Comparison of ENCODE assay signal across 24 cellular contexts in the genomic region with DNA sequence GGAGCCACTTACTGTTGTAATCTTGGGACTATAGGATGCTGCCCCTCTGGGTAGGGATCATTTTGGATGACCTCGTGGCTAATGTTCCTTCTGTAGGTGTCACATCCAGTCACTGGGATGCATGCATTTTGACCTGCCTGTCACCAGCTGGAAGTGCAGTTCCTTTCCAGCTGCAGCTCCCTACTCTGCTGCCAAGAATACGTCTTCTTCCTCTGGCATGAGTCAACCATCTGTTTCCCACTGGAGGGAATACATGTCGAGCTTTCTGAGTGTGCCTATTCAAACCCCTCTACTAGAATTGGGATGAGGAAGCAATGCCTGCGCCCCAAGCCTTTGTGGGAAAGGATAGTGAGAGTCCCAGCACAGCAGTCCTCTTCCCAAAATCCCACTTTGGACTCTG.
DNase-seq lines count a peak whose midpoint lies in the region; ATAC-seq, FAIRE-seq and TF ChIP-seq lines count a peak whose summit lies in the region.
"Had no signal": no experiment of that assay in that cellular context is flagged by ENCODE, and none has a peak within 500 bp of the region (broad histone marks: within the 10 kb centered on the region; RNA-seq: fewer than 3 reads in every experiment).

No MANE protein-coding gene starts in this region.

- no peaks in the 10 kb centered on the region for H3K9me3 Mint-ChIP-seq in glutamatergic neuron (ENCODE audit: unreplicated experiment)

- H3K27ac ChIP-seq in endothelial cell of umbilical vein (ENCODE audit: insufficient read depth, low read depth, low read length), result no peak overlapping the region
- H3K27ac ChIP-seq: 22Rv1; BLaER1 treated with 17β-estradiol and CSF1 and Interleukin-3, amounts not matched to agents 10 nM and 100 nM; GM23248; SK-N-MC had no signal

- no peaks in the 10 kb centered on the region for H3K27me3 ChIP-seq in MG63
- no peaks in the 10 kb centered on the region for H3K27me3 ChIP-seq in endothelial cell of umbilical vein (ENCODE audit: control insufficient read depth in 2 of 2, insufficient read depth in 2 of 2, low read length in 2 of 2)
- H3K27me3 ChIP-seq: BLaER1 treated with 17β-estradiol and CSF1 and Interleukin-3, amounts not matched to agents 10 nM and 100 nM had no signal

- dilution Hi-C loops in endothelial cell of umbilical vein (cut with MboI; ENCODE audit: extremely low pct_ligation_motif_present, low sequenced_read_pairs), result no loop called here

- no peaks in the 10 kb centered on the region for H3K4me1 ChIP-seq in endothelial cell of umbilical vein (ENCODE audit: control insufficient read depth, extremely low read depth, insufficient read depth, low read length)
- H3K4me1 ChIP-seq: BLaER1 treated with 17β-estradiol and CSF1 and Interleukin-3, amounts not matched to agents 10 nM and 100 nM; Caco-2 had no signal

- no peak overlapping the region for H2AFZ ChIP-seq in endothelial cell of umbilical vein (ENCODE audit: low read depth, low read length)
- H2AFZ ChIP-seq: GM23248 had no signal

- BruUV-seq in endothelial cell of umbilical vein (replicated peaks; lab: Mats Ljungman, UMichigan), result no TSS peak

- no peak for TF ChIP-seq POLR2A in endothelial cell of umbilical vein (IDR thresholded peaks at IDR 0.05; ENCODE audit: low read depth, low read length)

- POLR2A ChIA-PET in endothelial cell of umbilical vein (lab: Charles Lee), result no interaction called here

- H3K9me3 ChIP-seq in MG63 (peaks cover 14% of the 10 kb centered on the region), endothelial cell of umbilical vein (replicated peaks; ENCODE audit: control insufficient read depth, insufficient read depth, low read length) (no peaks in the 10 kb centered on the region)
- H3K9me3 ChIP-seq: BLaER1 treated with 17β-estradiol and CSF1 and Interleukin-3, amounts not matched to agents 10 nM and 100 nM; Caco-2 had no signal

- CTCF ChIA-PET in endothelial cell of umbilical vein (lab: Charles Lee), result interaction anchor here (0.6 to 1.3 kb wide), 5 partner anchors 11 to 66 kb away, joined by 3 to 5 read pairs (median 3); no protein-coding TSS in a partner anchor

- no peaks in the 10 kb centered on the region for H3K79me2 ChIP-seq in endothelial cell of umbilical vein (ENCODE audit: control insufficient read depth, insufficient read depth, low read length)

- no peaks in the 10 kb centered on the region for H4K20me1 ChIP-seq in endothelial cell of umbilical vein (replicated peaks; ENCODE audit: control insufficient read depth, extremely low read depth, insufficient read depth, low read length)
- H4K20me1 ChIP-seq: BLaER1 treated with 17β-estradiol and CSF1 and Interleukin-3, amounts not matched to agents 10 nM and 100 nM had no signal

- no peaks in the 10 kb centered on the region for H3K27me3 Mint-ChIP-seq in glutamatergic neuron (ENCODE audit: unreplicated experiment)
- H3K27me3 Mint-ChIP-seq: CD4-positive, alpha-beta memory T cell; IgD-negative memory B cell had no signal

- H3K9ac ChIP-seq in endothelial cell of umbilical vein (replicated peaks; ENCODE audit: extremely low read depth, insufficient read depth, low read length), result no peak overlapping the region
- H3K9ac ChIP-seq: BLaER1 treated with 17β-estradiol and CSF1 and Interleukin-3, amounts not matched to agents 10 nM and 100 nM; GM23248 had no signal

- no peak overlapping the region for H3K4me2 ChIP-seq in endothelial cell of umbilical vein (ENCODE audit: insufficient read depth, low read length)
- H3K4me2 ChIP-seq: BLaER1 treated with 17β-estradiol and CSF1 and Interleukin-3, amounts not matched to agents 10 nM and 100 nM had no signal

- H3K36me3 ChIP-seq in MG63 (no peaks in the 10 kb centered on the region), endothelial cell of umbilical vein (ENCODE audit: control insufficient read depth in 2 of 2, extremely low read depth in 1 of 2, insufficient read depth in 2 of 2, low read length in 2 of 2) (no peaks in the 10 kb centered on the region)
- H3K36me3 ChIP-seq: BLaER1 treated with 17β-estradiol and CSF1 and Interleukin-3, amounts not matched to agents 10 nM and 100 nM had no signal

- intact Hi-C loops in endothelial cell of umbilical vein (cut with micrococcal nuclease) (no loop called here), sciatic nerve (cut with DNase I) (no loop called here)

- ATAC-seq in sciatic nerve (peak; percentile 26), HG03460 (IDR thresholded peaks at IDR 0.05; ENCODE audit: unreplicated experiment) (no peak)
- ATAC-seq: HCT116 had no signal

- no peak for FAIRE-seq in endothelial cell of umbilical vein (lab: Jason Lieb, UNC)
- FAIRE-seq: GM12891 had no signal

- H3K4me3 ChIP-seq in MG63 (no peak overlapping the region), endothelial cell of umbilical vein (replicated peaks in 1 of 3; ENCODE audit: insufficient read depth in 1 of 3, low read depth in 1 of 3, low read length in 3 of 3) (no peak overlapping the region)
- H3K4me3 ChIP-seq: BLaER1 treated with 17β-estradiol and CSF1 and Interleukin-3, amounts not matched to agents 10 nM and 100 nM; GM23248; SK-N-MC had no signal

- no peak overlapping the region for H3K4me3 Mint-ChIP-seq in glutamatergic neuron (ENCODE audit: unreplicated experiment)
- H3K4me3 Mint-ChIP-seq: CD4-positive, alpha-beta memory T cell; IgD-negative memory B cell had no signal

- TF ChIP-seq CTCF in endothelial cell of umbilical vein (IDR thresholded peaks at IDR 0.05; ENCODE audit: extremely low read depth in 1 of 2, insufficient read depth in 1 of 2, low read depth in 1 of 2, low read length in 2 of 2), result no peak
- TF ChIP-seq CTCF in glutamatergic neuron (IDR thresholded peaks at IDR 0.05; ENCODE audit: partially characterized antibody, unreplicated experiment), result no peak

- no peaks in the 10 kb centered on the region for H3K36me3 Mint-ChIP-seq in glutamatergic neuron (ENCODE audit: unreplicated experiment)
- H3K36me3 Mint-ChIP-seq: CD4-positive, alpha-beta memory T cell; IgD-negative memory B cell had no signal

- H3K27ac Mint-ChIP-seq in glutamatergic neuron (ENCODE audit: unreplicated experiment), result no peak overlapping the region
- H3K27ac Mint-ChIP-seq: IgD-negative memory B cell had no signal

- DNase-seq in NCI-H2171 treated with DMSO at 0.1 percent for 48 hours (lab: John Stamatoyannopoulos, UW), result peak; percentile 17
- DNase-seq in NCI-H2171 (lab: John Stamatoyannopoulos, UW), result no peak
- peak; percentile 27 for DNase-seq in MG63
- peak; percentile 52 for DNase-seq in endothelial cell of umbilical vein (ENCODE audit: low read depth, low spot score)
- DNase-seq in sciatic nerve (ENCODE audit: low spot score), result no peak
- no peak for DNase-seq in glutamatergic neuron
- no peak for DNase-seq in NAMALWA (ENCODE audit: low spot score)
- DNase-seq: ACHN; Caco-2; CD4-positive, alpha-beta memory T cell; DMS 273 treated with DMSO at 0.1 percent for 48 hours; DND-41; GM23248; NCI-H1417 treated with DMSO at 0.1 percent for 48 hours; NCI-H2029; NCI-H524 treated with DMSO at 0.1 percent for 48 hours; SHP77 treated with DMSO at 0.1 percent for 48 hours had no signal

- H3K9me1 ChIP-seq in endothelial cell of umbilical vein (replicated peaks; ENCODE audit: control insufficient read depth, extremely low read depth, insufficient read depth, low read length), result no peaks in the 10 kb centered on the region

- peaks cover 11% of the 10 kb centered on the region for H3K4me1 Mint-ChIP-seq in glutamatergic neuron (ENCODE audit: low read depth, unreplicated experiment)
- H3K4me1 Mint-ChIP-seq: CD4-positive, alpha-beta memory T cell; IgD-negative memory B cell had no signal

TF ChIP-seq in endothelial cell of umbilical vein, 7 proteins besides CTCF, POLR2A, EP300 and RAD21:
- no peak for TF ChIP-seq JUN (IDR thresholded peaks at IDR 0.05; ENCODE audit: borderline replicate concordance, insufficient read depth, insufficient read length, low read depth)
- no peak for TF ChIP-seq POLR2AphosphoS5 (IDR thresholded peaks at IDR 0.05; ENCODE audit: insufficient read depth, low read depth, low read length)
- TF ChIP-seq GATA2 (IDR thresholded peaks at IDR 0.05; ENCODE audit: insufficient read depth, insufficient read length, low read depth, low read length), result no peak
- TF ChIP-seq MAX (IDR thresholded peaks at IDR 0.05; ENCODE audit: insufficient read depth, insufficient read length), result no peak
- no peak for TF ChIP-seq MYC (IDR thresholded peaks at IDR 0.05; ENCODE audit: low read depth, low read length)
- no peak for TF ChIP-seq EZH2 (IDR thresholded peaks at IDR 0.05; ENCODE audit: borderline replicate concordance, low read depth, low read length, severe bottlenecking)
- peak; percentile 34 for TF ChIP-seq FOS (IDR thresholded peaks at IDR 0.05; ENCODE audit: borderline replicate concordance, insufficient read depth, low read length)

Comparison
In these comparisons a context has a peak if more than half of its experiments do, and no peak if none do; other contexts are left out.
1. DNase-seq: peak in NCI-H2171 treated with DMSO at 0.1 percent for 48 hours (single experiment), MG63 (single experiment) and endothelial cell of umbilical vein (single experiment); none in NCI-H2171 (single experiment), sciatic nerve (single experiment), glutamatergic neuron (single experiment) and NAMALWA (single experiment).